In the genomic region with DNA sequence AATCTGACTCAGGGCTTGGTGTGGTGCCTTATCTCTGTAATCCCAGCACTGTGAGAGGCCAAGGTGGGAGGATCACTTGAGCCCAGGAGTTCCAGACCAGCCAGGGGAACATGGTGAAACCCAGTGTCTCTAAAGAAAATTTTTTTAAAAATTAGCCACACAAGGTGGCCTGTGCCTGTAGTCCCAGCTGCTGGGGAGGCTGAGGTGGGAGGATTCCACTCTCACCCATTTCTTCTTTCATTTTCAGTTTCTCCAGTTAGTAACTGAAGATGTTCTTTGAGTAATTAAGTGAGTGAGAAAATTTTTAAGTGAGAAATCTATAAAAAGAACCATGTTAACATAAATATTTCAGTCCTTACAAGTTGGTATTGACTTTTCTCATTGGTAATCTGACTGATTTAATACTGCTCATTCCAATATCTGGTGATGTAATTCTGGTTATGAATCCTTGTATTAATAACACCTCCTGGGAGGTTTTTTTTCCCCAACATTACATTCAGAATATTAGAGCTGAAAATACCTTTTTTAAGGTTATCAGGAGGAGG, we compare ENCODE assay signal across 11 cellular contexts. TPM values are rescaled to one million over a fixed set of nuclear protein-coding genes. Genes with fewer than 3 reads are reported as not detected.
DNase-seq lines count a peak whose midpoint lies in the region; ATAC-seq, FAIRE-seq and TF ChIP-seq lines count a peak whose summit lies in the region.
"Had no signal": no experiment of that assay in that cellular context is flagged by ENCODE, and none has a peak within 500 bp of the region (broad histone marks: within the 10 kb centered on the region; RNA-seq: fewer than 3 reads in every experiment).

No MANE protein-coding gene starts in this region.

- H3K9me1 ChIP-seq in K562 (ENCODE audit: control insufficient read depth, insufficient read depth, low read length): no peaks in the 10 kb centered on the region

- no peak overlapping the region for H2AK5ac ChIP-seq in mesendoderm (ENCODE audit: low read length)
- no peak overlapping the region for H2AK5ac ChIP-seq in H9 (ENCODE audit: insufficient read length, low read length)

- BruUV-seq in K562 (replicated peaks; lab: Mats Ljungman, UMichigan): no TSS peak

- H3K9me3 Mint-ChIP-seq in H9: no peaks in the 10 kb centered on the region

- H3K4me1 ChIP-seq in K562 (replicated peaks in 1 of 2; ENCODE audit: control insufficient read depth in 2 of 2, insufficient read depth in 2 of 2, low read length in 2 of 2) (no peaks in the 10 kb centered on the region; a peak in 2 of 5 replicates), mesendoderm (ENCODE audit: control insufficient read depth, low read depth, low read length) (peaks cover 3% of the 10 kb centered on the region), H9 (ENCODE audit: insufficient read depth, low read length) (no peaks in the 10 kb centered on the region)

- H3K14ac ChIP-seq in H9 (ENCODE audit: insufficient read depth, low read length): no peak overlapping the region

- H4K20me1 ChIP-seq in K562 (replicated peaks; ENCODE audit: control insufficient read depth, insufficient read depth, low read length) (no peaks in the 10 kb centered on the region), H9 (ENCODE audit: control insufficient read depth, insufficient read depth, insufficient read length) (no peaks in the 10 kb centered on the region)

- H4K5ac ChIP-seq in mesendoderm (ENCODE audit: low read length) (no peak overlapping the region), H9 (ENCODE audit: insufficient read length, low read depth, low read length) (no peak overlapping the region)

- no peak overlapping the region for H3K23ac ChIP-seq in mesendoderm (ENCODE audit: low read length)
- H3K23ac ChIP-seq in H9 (ENCODE audit: insufficient read length, low read depth, low read length): no peak overlapping the region

- H3K23me2 ChIP-seq in H9 (ENCODE audit: insufficient read length, low read depth, low read length, poor library complexity, severe bottlenecking): no peaks in the 10 kb centered on the region

- H3K79me2 ChIP-seq in K562 (ENCODE audit: control insufficient read depth, insufficient read depth, low read length) (peaks cover 55% of the 10 kb centered on the region), mesendoderm (ENCODE audit: control insufficient read depth, insufficient read depth, low read length) (peaks cover 31% of the 10 kb centered on the region), H9 (ENCODE audit: insufficient read depth, low read length) (peaks cover 14% of the 10 kb centered on the region; the same call in 1 of the 2 replicates)

- H2AFZ ChIP-seq in K562 (ENCODE audit: low read depth, low read length): no peak overlapping the region
- no peak overlapping the region for H2AFZ ChIP-seq in H9 (ENCODE audit: low read length)

- in situ Hi-C loops in K562 (cut with MboI): no loop called here

- H3K4me3 Mint-ChIP-seq in H9: no peak overlapping the region; a peak in 1 of 5 replicates

- TF ChIP-seq POLR2A in GM18505 (IDR thresholded peaks at IDR 0.05; ENCODE audit: borderline replicate concordance, extremely low read depth, insufficient read depth, insufficient read length) (no peak), K562 (conservative IDR thresholded peaks at IDR 0.05) (no peak)

- H3K4ac ChIP-seq in mesendoderm (ENCODE audit: low read depth, low read length): no peak overlapping the region
- no peak overlapping the region for H3K4ac ChIP-seq in H9 (ENCODE audit: low read depth, low read length)

- H4K8ac ChIP-seq in mesendoderm (ENCODE audit: low read depth, low read length) (no peak overlapping the region), H9 (replicated peaks; ENCODE audit: insufficient read length, low read depth, low read length) (no peak overlapping the region)

- CTCF ChIA-PET in K562 (lab: Yijun Ruan, JAX; ENCODE audit: low intra/inter-chr PET ratio): no interaction called here

- H3K27me3 ChIP-seq in K562 (ENCODE audit: control insufficient read depth in 2 of 2, insufficient read depth in 2 of 2, low read length in 2 of 2) (no peaks in the 10 kb centered on the region), mesendoderm (ENCODE audit: insufficient read depth, low read length, poor library complexity) (no peaks in the 10 kb centered on the region), H9 (ENCODE audit: insufficient read depth, low read length) (no peaks in the 10 kb centered on the region)

- no peaks in the 10 kb centered on the region for H3K9me3 ChIP-seq in K562 (replicated peaks; ENCODE audit: control insufficient read depth, insufficient read depth, low read depth, low read length)
- no peaks in the 10 kb centered on the region for H3K9me3 ChIP-seq in H9 (ENCODE audit: control insufficient read depth, low read depth, low read length)

- no peak overlapping the region for H3K4me2 ChIP-seq in K562 (ENCODE audit: insufficient read depth, low read length)
- no peak overlapping the region for H3K4me2 ChIP-seq in mesendoderm (ENCODE audit: low read length)
- no peak overlapping the region for H3K4me2 ChIP-seq in H9 (ENCODE audit: insufficient read depth, insufficient read length, low read length)

- no peak for TF ChIP-seq RAD21 in K562 (CRISPR knock-in tag; conservative IDR thresholded peaks at IDR 0.05 in 1 of 2, IDR thresholded peaks at IDR 0.05 in 1 of 2)

- H3K56ac ChIP-seq in mesendoderm (ENCODE audit: low read length) (no peak overlapping the region), H9 (ENCODE audit: insufficient read length, low read depth, low read length) (no peak overlapping the region)

- H3K36me3 Mint-ChIP-seq in H9 (ENCODE audit: insufficient read depth in 1 of 3, low read depth in 3 of 3): peaks cover 55 to 81% (median 71%) of the 10 kb centered on the region in 3 experiments

- DNase-seq in K562 (ENCODE audit: extremely low read depth in 1 of 4, low spot score in 3 of 4): no peak
- DNase-seq in mesendoderm: no peak
- no peak for DNase-seq in H9
- DNase-seq in NCI-H82 treated with DMSO at 0.1 percent for 48 hours (lab: John Stamatoyannopoulos, UW; ENCODE audit: unreplicated experiment): no peak
- DNase-seq: central memory CD4-positive, alpha-beta T cell; IMR-90 had no signal

- ATAC-seq in GM18505 (IDR thresholded peaks at IDR 0.05; ENCODE audit: unreplicated experiment): peak; percentile 78
- peak; percentile 75 for ATAC-seq in GM21390 (IDR thresholded peaks at IDR 0.05; ENCODE audit: unreplicated experiment)
- ATAC-seq in HG03378 (IDR thresholded peaks at IDR 0.05; ENCODE audit: unreplicated experiment): peak; percentile 81
- peak; percentile 30 for ATAC-seq in K562
- no peak for ATAC-seq in HG03280 (IDR thresholded peaks at IDR 0.05; ENCODE audit: unreplicated experiment)

- TF ChIP-seq EP300 in K562 (IDR thresholded peaks at IDR 0.05; ENCODE audit: low read length): no peak

- TF ChIP-seq CTCF in K562 (IDR thresholded peaks at IDR 0.05 in 2 of 3, conservative IDR thresholded peaks at IDR 0.05 in 1 of 3; ENCODE audit: insufficient read depth in 2 of 3, low read depth in 1 of 3, low read length in 3 of 3): no peak
- no peak for TF ChIP-seq CTCF in H9 (conservative IDR thresholded peaks at IDR 0.05)

- H2BK5ac ChIP-seq in mesendoderm (ENCODE audit: low read length) (no peak overlapping the region), H9 (ENCODE audit: insufficient read length, low read length) (no peak overlapping the region)

- no peak overlapping the region for H3K27ac ChIP-seq in K562 (ENCODE audit: extremely low read depth, low read depth, low read length)
- H3K27ac ChIP-seq in mesendoderm (ENCODE audit: low read depth, low read length): no peak overlapping the region
- no peak overlapping the region for H3K27ac ChIP-seq in H9 (ENCODE audit: insufficient read length, low read depth, low read length)

- no peak for FAIRE-seq in K562 (lab: Jason Lieb, UNC)

- H3T11ph ChIP-seq in H9 (ENCODE audit: low read length): no peak overlapping the region

- H3K4me3 ChIP-seq in K562 (no peak overlapping the region), mesendoderm (ENCODE audit: low read length) (no peak overlapping the region)
- H3K4me3 ChIP-seq: skin epidermis had no signal

- H4K91ac ChIP-seq in H9 (ENCODE audit: insufficient read length, low read depth, low read length): no peak overlapping the region

- no peak overlapping the region for H2BK20ac ChIP-seq in H9 (ENCODE audit: low read depth, low read length, poor library complexity, severe bottlenecking)

- H3K27me3 Mint-ChIP-seq in H9 (ENCODE audit: low read depth): no peaks in the 10 kb centered on the region

- POLR2A ChIA-PET in K562 (lab: Yijun Ruan, JAX): interaction anchor here (0.6 to 0.8 kb wide), 2 partner anchors 23 to 27 kb away, joined by 4 read pairs; no protein-coding TSS in a partner anchor

- peaks cover 2% of the 10 kb centered on the region for H3K79me1 ChIP-seq in mesendoderm (ENCODE audit: low read length)
- H3K79me1 ChIP-seq in H9 (ENCODE audit: insufficient read depth, low read depth, low read length, poor library complexity, severe bottlenecking): peaks cover 3% of the 10 kb centered on the region

- H2BK120ac ChIP-seq in mesendoderm (ENCODE audit: low read depth, low read length) (no peak overlapping the region), H9 (ENCODE audit: low read depth, low read length, poor library complexity, severe bottlenecking) (no peak overlapping the region)

- H3K9ac ChIP-seq in K562 (ENCODE audit: insufficient read depth in 1 of 2, low read depth in 2 of 2, low read length in 2 of 2) (no peak overlapping the region; a peak in 1 of 4 replicates), mesendoderm (ENCODE audit: low read length) (no peak overlapping the region), H9 (ENCODE audit: extremely low read depth, insufficient read length, low read length) (no peak overlapping the region)

- H2BK12ac ChIP-seq in H9 (ENCODE audit: insufficient read length, low read depth, low read length): no peak overlapping the region

- H3K27ac Mint-ChIP-seq in H9: peak overlapping the region in 1 of 3 experiments; percentile 66; a peak in 1 of 7 replicates

- H2BK15ac ChIP-seq in mesendoderm (replicated peaks; ENCODE audit: low read depth): no peak overlapping the region
- no peak overlapping the region for H2BK15ac ChIP-seq in H9 (ENCODE audit: low read depth, low read length)

- H3K4me1 Mint-ChIP-seq in H9: peaks cover 20 to 24% of the 10 kb centered on the region in 2 experiments

- no peak overlapping the region for H3K18ac ChIP-seq in mesendoderm (ENCODE audit: low read length)
- H3K18ac ChIP-seq in H9 (ENCODE audit: insufficient read length, low read depth, low read length): no peak overlapping the region

- intact Hi-C loops in K562 (cut with micrococcal nuclease): no loop called here

- H3K36me3 ChIP-seq in K562 (ENCODE audit: control insufficient read depth, insufficient read depth, low read length): peaks cover 77% of the 10 kb centered on the region
- peaks cover 6% of the 10 kb centered on the region for H3K36me3 ChIP-seq in mesendoderm (ENCODE audit: control insufficient read depth, insufficient read depth, low read length)

RNA-seq across cellular contexts. Expression of a gene that starts 6.1 kb away (rescaled TPM):
- 295 and 322 TPM in 2 replicates for total RNA-seq in K562 (2011; cell fraction: chromatin; rRNA removed; ENCODE audit: low replicate concordance)
- 198 and 212 TPM in 2 replicates for total RNA-seq in K562 (2011; cell fraction: nucleolus; rRNA removed)
- total RNA-seq in K562 (2011; cell fraction: nucleoplasm; rRNA removed): 245 and 280 TPM in 2 replicates
- 47.8 and 61.1 TPM in 2 replicates for total RNA-seq in K562 (2014; rRNA removed)
- 57.7 and 65.7 TPM in 2 replicates for total RNA-seq in K562 (2014; rRNA removed; fragmentation: Illumina TruSeq; extraction: Trizol)
- total RNA-seq in K562 (2015; rRNA removed; fragmentation: Illumina TruSeq; extraction: Trizol): 54.7 and 60.2 TPM in 2 replicates
- 59.0 and 63.3 TPM in 2 replicates for total RNA-seq in K562 (2021)
- 151 and 164 TPM in 2 replicates for polyA plus RNA-seq in K562 (2011; rRNA removed)
- 92.2 and 102 TPM in 2 replicates for polyA plus RNA-seq in K562 (2011; cell fraction: cytosol; rRNA removed)
- 670 and 824 TPM in 2 replicates for polyA plus RNA-seq in K562 (2011; cell fraction: nucleus; rRNA removed)
- 55.0 and 67.4 TPM in 2 replicates for polyA plus RNA-seq in K562 (2012)
- 68.3 and 74.8 TPM in 2 replicates for polyA plus RNA-seq in K562 (2014; fragmentation: Illumina TruSeq; extraction: Trizol)
- 10 to 100 TPM; 42.1 to 66.8 TPM for polyA plus RNA-seq in K562 (2014; fragmentation: Nextera tagmentation; extraction: Ambion mirVana)
- 102 and 115 TPM in 2 replicates for polyA plus RNA-seq in K562 (2014; rRNA removed)
- polyA minus RNA-seq in K562 (2011; rRNA and poly(A)+ RNA removed): 77.7 and 80.8 TPM in 2 replicates
- polyA minus RNA-seq in K562 (2011; cell fraction: cytosol; rRNA and poly(A)+ RNA removed): 30.7 and 37.8 TPM in 2 replicates
- polyA minus RNA-seq in K562 (2011; cell fraction: nucleus; rRNA and poly(A)+ RNA removed): 88.6 and 132 TPM in 2 replicates
- 52.9 TPM for polyA plus RNA-seq in mesendoderm (2013, experiment 1 of 2)
- polyA plus RNA-seq in mesendoderm (2013, experiment 2 of 2): 52.6 TPM
- total RNA-seq in H9 (2021): 84.1 and 84.4 TPM in 2 replicates

RNA-seq across cellular contexts. Expression of a gene that starts 21.1 kb away (rescaled TPM):
- total RNA-seq in K562 (2011; cell fraction: chromatin; rRNA removed; ENCODE audit: low replicate concordance): 8.5 and 20.3 TPM in 2 replicates
- 11.3 and 18.3 TPM in 2 replicates for total RNA-seq in K562 (2011; cell fraction: nucleolus; rRNA removed)
- 14.9 and 17.3 TPM in 2 replicates for total RNA-seq in K562 (2011; cell fraction: nucleoplasm; rRNA removed)
- total RNA-seq in K562 (2014; rRNA removed) (10.0 and 12.1 TPM in 2 replicates), K562 (2014; rRNA removed; fragmentation: Illumina TruSeq; extraction: Trizol) (11.3 and 12.9 TPM in 2 replicates), K562 (2015; rRNA removed; fragmentation: Illumina TruSeq; extraction: Trizol) (14.2 and 15.8 TPM in 2 replicates), K562 (2021) (25.9 and 27.6 TPM in 2 replicates), H9 (2021) (287 and 299 TPM in 2 replicates)
- polyA plus RNA-seq in K562 (2011; rRNA removed) (10.0 and 17.5 TPM in 2 replicates), K562 (2014; fragmentation: Illumina TruSeq; extraction: Trizol) (30.4 and 35.8 TPM in 2 replicates), K562 (2014; fragmentation: Nextera tagmentation; extraction: Ambion mirVana) (1 to 10 TPM; 6.6 to 9.9 TPM), K562 (2014; rRNA removed) (12.5 and 13.1 TPM in 2 replicates)
- 15.8 and 23.8 TPM in 2 replicates for polyA plus RNA-seq in K562 (2011; cell fraction: cytosol; rRNA removed)
- polyA plus RNA-seq in K562 (2011; cell fraction: nucleus; rRNA removed): 14.0 and 21.8 TPM in 2 replicates
- 18.9 and 27.8 TPM in 2 replicates for polyA plus RNA-seq in K562 (2012)
- 17.5 and 19.8 TPM in 2 replicates for polyA minus RNA-seq in K562 (2011; rRNA and poly(A)+ RNA removed)
- polyA minus RNA-seq in K562 (2011; cell fraction: cytosol; rRNA and poly(A)+ RNA removed): 17.4 and 26.1 TPM in 2 replicates
- polyA minus RNA-seq in K562 (2011; cell fraction: nucleus; rRNA and poly(A)+ RNA removed): 9.0 and 10.7 TPM in 2 replicates
- polyA plus RNA-seq in mesendoderm (2013, experiment 1 of 2): 101 TPM
- 101 TPM for polyA plus RNA-seq in mesendoderm (2013, experiment 2 of 2)

RNA-seq across cellular contexts. Expression of a gene that starts 28.1 kb away (rescaled TPM):
- total RNA-seq in K562 (2011; cell fraction: chromatin; rRNA removed; ENCODE audit: low replicate concordance): 34.2 and 45.9 TPM in 2 replicates
- 28.7 and 29.0 TPM in 2 replicates for total RNA-seq in K562 (2011; cell fraction: nucleolus; rRNA removed)
- total RNA-seq in K562 (2011; cell fraction: nucleoplasm; rRNA removed): 28.7 and 30.4 TPM in 2 replicates
- total RNA-seq in K562 (2014; rRNA removed): 9.9 and 14.0 TPM in 2 replicates
- 23.5 and 29.5 TPM in 2 replicates for total RNA-seq in K562 (2014; rRNA removed; fragmentation: Illumina TruSeq; extraction: Trizol)
- total RNA-seq in K562 (2015; rRNA removed; fragmentation: Illumina TruSeq; extraction: Trizol): 20.2 and 20.6 TPM in 2 replicates
- total RNA-seq in K562 (2021): 44.0 and 47.5 TPM in 2 replicates
- 61.8 and 64.1 TPM in 2 replicates for polyA plus RNA-seq in K562 (2011; rRNA removed)
- 58.0 and 70.0 TPM in 2 replicates for polyA plus RNA-seq in K562 (2011; cell fraction: cytosol; rRNA removed)
- 55.1 and 55.6 TPM in 2 replicates for polyA plus RNA-seq in K562 (2011; cell fraction: nucleus; rRNA removed)
- 39.8 and 58.6 TPM in 2 replicates for polyA plus RNA-seq in K562 (2012)
- polyA plus RNA-seq in K562 (2014; fragmentation: Illumina TruSeq; extraction: Trizol): 46.4 and 61.6 TPM in 2 replicates
- polyA plus RNA-seq in K562 (2014; fragmentation: Nextera tagmentation; extraction: Ambion mirVana): 10 to 100 TPM; 41.0 to 76.5 TPM
- 33.8 and 34.1 TPM in 2 replicates for polyA plus RNA-seq in K562 (2014; rRNA removed)
- polyA minus RNA-seq in K562 (2011; rRNA and poly(A)+ RNA removed): 45.4 and 52.8 TPM in 2 replicates
- 18.6 and 19.8 TPM in 2 replicates for polyA minus RNA-seq in K562 (2011; cell fraction: cytosol; rRNA and poly(A)+ RNA removed)
- polyA minus RNA-seq in K562 (2011; cell fraction: nucleus; rRNA and poly(A)+ RNA removed): 10.4 and 14.7 TPM in 2 replicates
- 37.1 TPM for polyA plus RNA-seq in mesendoderm (2013, experiment 1 of 2)
- polyA plus RNA-seq in mesendoderm (2013, experiment 2 of 2): 39.4 TPM
- 58.0 and 64.7 TPM in 2 replicates for total RNA-seq in H9 (2021)

RNA-seq across cellular contexts. Expression of a gene that starts 28.3 kb away (rescaled TPM):
- total RNA-seq in K562 (2011; cell fraction: chromatin; rRNA removed; ENCODE audit: low replicate concordance): 19.5 and 32.5 TPM in 2 replicates
- total RNA-seq in K562 (2011; cell fraction: nucleolus; rRNA removed): 14.9 and 15.2 TPM in 2 replicates
- total RNA-seq in K562 (2011; cell fraction: nucleoplasm; rRNA removed): 26.8 and 40.2 TPM in 2 replicates
- total RNA-seq in K562 (2014; rRNA removed) (5.5 and 8.3 TPM in 2 replicates), K562 (2014; rRNA removed; fragmentation: Illumina TruSeq; extraction: Trizol) (12.3 and 13.3 TPM in 2 replicates), K562 (2015; rRNA removed; fragmentation: Illumina TruSeq; extraction: Trizol) (9.1 and 9.5 TPM in 2 replicates), K562 (2021) (9.8 and 10.5 TPM in 2 replicates), H9 (2021) (26.2 and 27.9 TPM in 2 replicates)
- polyA plus RNA-seq in K562 (2011; rRNA removed) (18.7 and 19.8 TPM in 2 replicates), K562 (2014; fragmentation: Illumina TruSeq; extraction: Trizol) (10.3 and 11.1 TPM in 2 replicates), K562 (2014; fragmentation: Nextera tagmentation; extraction: Ambion mirVana) (10 to 100 TPM in 1 of 2 experiments, 1 to 10 TPM in 1; 4.6 to 10.2 TPM), K562 (2014; rRNA removed) (8.8 and 11.0 TPM in 2 replicates)
- 7.8 and 16.5 TPM in 2 replicates for polyA plus RNA-seq in K562 (2011; cell fraction: cytosol; rRNA removed)
- polyA plus RNA-seq in K562 (2011; cell fraction: nucleus; rRNA removed): 16.5 and 26.5 TPM in 2 replicates
- polyA plus RNA-seq in K562 (2012): 9.4 and 11.5 TPM in 2 replicates
- 29.4 and 32.3 TPM in 2 replicates for polyA minus RNA-seq in K562 (2011; rRNA and poly(A)+ RNA removed)
- 5.9 and 7.5 TPM in 2 replicates for polyA minus RNA-seq in K562 (2011; cell fraction: cytosol; rRNA and poly(A)+ RNA removed)
- 8.2 and 16.6 TPM in 2 replicates for polyA minus RNA-seq in K562 (2011; cell fraction: nucleus; rRNA and poly(A)+ RNA removed)
- polyA plus RNA-seq in mesendoderm (2013, experiment 1 of 2): 12.2 TPM
- 12.8 TPM for polyA plus RNA-seq in mesendoderm (2013, experiment 2 of 2)

RNA-seq across cellular contexts. Expression of a gene that starts 49.2 kb away (rescaled TPM):
- 106 and 148 TPM in 2 replicates for total RNA-seq in K562 (2011; cell fraction: chromatin; rRNA removed; ENCODE audit: low replicate concordance)
- 49.3 and 52.2 TPM in 2 replicates for total RNA-seq in K562 (2011; cell fraction: nucleolus; rRNA removed)
- 74.3 and 91.6 TPM in 2 replicates for total RNA-seq in K562 (2011; cell fraction: nucleoplasm; rRNA removed)
- total RNA-seq in K562 (2014; rRNA removed) (34.0 and 37.3 TPM in 2 replicates), K562 (2014; rRNA removed; fragmentation: Illumina TruSeq; extraction: Trizol) (32.8 TPM in 2 replicates), K562 (2015; rRNA removed; fragmentation: Illumina TruSeq; extraction: Trizol) (33.1 and 33.6 TPM in 2 replicates), K562 (2021) (43.5 and 51.2 TPM in 2 replicates), H9 (2021) (132 and 135 TPM in 2 replicates)
- polyA plus RNA-seq in K562 (2011; rRNA removed) (11.1 and 15.3 TPM in 2 replicates), K562 (2014; fragmentation: Illumina TruSeq; extraction: Trizol) (34.5 and 36.9 TPM in 2 replicates), K562 (2014; fragmentation: Nextera tagmentation; extraction: Ambion mirVana) (10 to 100 TPM; 11.8 to 16.8 TPM), K562 (2014; rRNA removed) (18.1 and 18.8 TPM in 2 replicates)
- 15.5 and 21.4 TPM in 2 replicates for polyA plus RNA-seq in K562 (2011; cell fraction: cytosol; rRNA removed)
- polyA plus RNA-seq in K562 (2011; cell fraction: nucleus; rRNA removed): 56.0 and 87.4 TPM in 2 replicates
- polyA plus RNA-seq in K562 (2012): 31.9 and 65.0 TPM in 2 replicates
- 30.5 and 38.1 TPM in 2 replicates for polyA minus RNA-seq in K562 (2011; rRNA and poly(A)+ RNA removed)
- 28.3 and 38.5 TPM in 2 replicates for polyA minus RNA-seq in K562 (2011; cell fraction: cytosol; rRNA and poly(A)+ RNA removed)
- 24.2 and 39.2 TPM in 2 replicates for polyA minus RNA-seq in K562 (2011; cell fraction: nucleus; rRNA and poly(A)+ RNA removed)
- polyA plus RNA-seq in mesendoderm (2013, experiment 1 of 2): 48.8 TPM
- 46.9 TPM for polyA plus RNA-seq in mesendoderm (2013, experiment 2 of 2)

Comparison
In these comparisons a context has a peak if more than half of its experiments do, and no peak if none do; other contexts are left out.
1. RNA of a gene that starts 21.1 kb away (total RNA-seq): 287 to 299 TPM in H9; 8.5 to 27.6 TPM in K562; every median in the first group is over 10 times any median in the second.